Comparison of ENCODE assay signal across 8 cellular contexts in genomic region chr11:9535189-9535781, GRCh38. TPM values are rescaled to one million over a fixed set of nuclear protein-coding genes. Genes with fewer than 3 reads are reported as not detected.
DNase-seq lines count a peak whose midpoint lies in the region; ATAC-seq and TF ChIP-seq lines count a peak whose summit lies in the region.

No MANE protein-coding gene starts in this region.

- no peaks in the 10 kb centered on the region for H3K27me3 Mint-ChIP-seq in nephron (ENCODE audit: low read depth)

- TF ChIP-seq CTCF in esophagus squamous epithelium (IDR thresholded peaks at IDR 0.05) (peak; percentile 77 to 88 (median 82)), nephron (IDR thresholded peaks at IDR 0.05; ENCODE audit: unreplicated experiment in 3 of 3) (peak; percentile 47 to 71 (median 48))

- H3K4me3 ChIP-seq in esophagus squamous epithelium, result no peak overlapping the region

- DNase-seq in NCI-H82 (lab: John Stamatoyannopoulos, UW) (peak; percentile 72), NCI-H82 treated with DMSO at 0.1 percent for 48 hours (lab: John Stamatoyannopoulos, UW; ENCODE audit: unreplicated experiment) (no peak), NOMO-1 treated with DMSO at 0.1 percent for 48 hours (lab: John Stamatoyannopoulos, UW; ENCODE audit: unreplicated experiment) (peak; percentile 91), esophagus squamous epithelium (lab: John Stamatoyannopoulos, UW) (no peak)
- DNase-seq in activated CD8-positive, alpha-beta memory T cell treated with anti-CD3 and anti-CD28 coated beads, Interleukin-2, amount 50 U/mL, for 48 hours, result peak; percentile 98
- peak; percentile 74 for DNase-seq in stimulated activated naive CD4-positive, alpha-beta T cell treated with Interleukin-2 at 50 U/mL for 16 hours (lab: John Stamatoyannopoulos, UW)

- peak overlapping the region; percentile 43 to 88 (median 76) for H3K27ac ChIP-seq in esophagus squamous epithelium

- no peaks in the 10 kb centered on the region for H3K9me3 ChIP-seq in esophagus squamous epithelium

- no peaks in the 10 kb centered on the region for H3K27me3 ChIP-seq in esophagus squamous epithelium

- no peaks in the 10 kb centered on the region for H3K9me3 Mint-ChIP-seq in nephron

- H3K4me1 ChIP-seq in esophagus squamous epithelium, result peaks cover 12 to 50% (median 20%) of the 10 kb centered on the region in 3 donors

- intact Hi-C loops in esophagus squamous epithelium (cut with DNase I), result loop anchor here (5.0 kb wide), 1 partner anchor 77 kb away; no protein-coding TSS in a partner anchor

- H3K36me3 ChIP-seq in esophagus squamous epithelium, result no peaks in the 10 kb centered on the region

- H3K27ac Mint-ChIP-seq in nephron, result no peak overlapping the region

- WGBS in esophagus squamous epithelium, 2 donors, result 55 to 64% methylated on average over 6 of the region's 6 CpGs

- ATAC-seq in HG03378 (IDR thresholded peaks at IDR 0.05; ENCODE audit: unreplicated experiment), result no peak

- H3K36me3 Mint-ChIP-seq in nephron (ENCODE audit: low read depth), result no peaks in the 10 kb centered on the region

- TF ChIP-seq POLR2A in esophagus squamous epithelium (IDR thresholded peaks at IDR 0.05), result no peak

- H3K4me3 Mint-ChIP-seq in nephron, result no peak overlapping the region

- peaks cover 24% of the 10 kb centered on the region for H3K4me1 Mint-ChIP-seq in nephron

RNA-seq across cellular contexts. Expression of gene WEE1, which starts 38.2 kb away (rescaled TPM):
- total RNA-seq in esophagus squamous epithelium, result 10 to 100 TPM; 20.1 to 38.7 (median 36.5) TPM

Comparison
In these comparisons a context has a peak if more than half of its experiments do, and no peak if none do; other contexts are left out.
1. DNase-seq: peak in NCI-H82 (single experiment), NOMO-1 treated with DMSO at 0.1 percent for 48 hours (single experiment), activated CD8-positive, alpha-beta memory T cell treated with anti-CD3 and anti-CD28 coated beads, Interleukin-2, amount 50 U/mL, for 48 hours (single experiment) and stimulated activated naive CD4-positive, alpha-beta T cell treated with Interleukin-2 at 50 U/mL for 16 hours (single experiment); none in NCI-H82 treated with DMSO at 0.1 percent for 48 hours (single experiment) and esophagus squamous epithelium (single experiment).